In genomic region chr15:69167218-69167842, GRCh38 we compare ENCODE assay signal across 13 cellular contexts.
"Had no signal": no experiment of that assay in that cellular context is flagged by ENCODE, and none has a peak within 500 bp of the region (broad histone marks: within the 10 kb centered on the region; RNA-seq: fewer than 3 reads in every experiment).

No MANE protein-coding gene starts in this region.

- H3K27me3 Mint-ChIP-seq: type B pancreatic cell had no signal

- H3K9me3 ChIP-seq: esophagus muscularis mucosa, prostate gland, right lobe of liver had no signal

- H3K36me3 ChIP-seq: esophagus muscularis mucosa, prostate gland, right lobe of liver had no signal

- H3K4me3 Mint-ChIP-seq: activated T-cell treated with anti-CD3 and anti-CD28 coated beads, Interleukin-2, amount 50 U/mL, for 4 hours; immature natural killer cell; natural killer cell treated with Interleukin-12 subunit alpha and Interleukin-12 subunit beta and Interleukin-15 and Interleukin-18, amount 100 ng/mL, for 72 hours; type B pancreatic cell had no signal

- ATAC-seq: activated CD4-positive, CD25-positive, alpha-beta regulatory T cell treated with anti-CD3 and anti-CD28 coated beads, Interleukin-2, amount 50 U/mL, for 24 hours; activated T-cell treated with anti-CD3 and anti-CD28 coated beads, Interleukin-2, amount 50 U/mL, for 4 hours; natural killer cell treated with Interleukin-12 subunit alpha and Interleukin-12 subunit beta and Interleukin-15 and Interleukin-18, amount 100 ng/mL, for 72 hours had no signal

- H3K36me3 Mint-ChIP-seq: immature natural killer cell; natural killer cell treated with Interleukin-12 subunit alpha and Interleukin-12 subunit beta and Interleukin-15 and Interleukin-18, amount 100 ng/mL, for 72 hours had no signal

- H3K27ac ChIP-seq: esophagus muscularis mucosa, prostate gland, right lobe of liver had no signal

- H3K27me3 ChIP-seq: esophagus muscularis mucosa, right lobe of liver had no signal

- DNase-seq: activated CD4-positive, alpha-beta T cell treated with anti-CD3 and anti-CD28 coated beads, Interleukin-2, amount 50 U/mL, for 4 hours; activated effector memory CD4-positive, alpha-beta T cell treated with anti-CD3 and anti-CD28 coated beads, Interleukin-2, amount 50 U/mL, for 16 hours; activated T-cell treated with anti-CD3 and anti-CD28 coated beads, Interleukin-2, amount 50 U/mL, for 4 hours; aorta; immature natural killer cell; right lobe of liver; stimulated activated CD4-positive, alpha-beta T cell treated with anti-CD3 and anti-CD28 coated beads, Interleukin-2, amount 100 ng/mL, for 24 hours; stimulated activated naive CD4-positive, alpha-beta T cell had no signal

- H3K4me1 ChIP-seq: prostate gland had no signal

- H3K9me3 Mint-ChIP-seq: activated T-cell treated with anti-CD3 and anti-CD28 coated beads, Interleukin-2, amount 50 U/mL, for 4 hours; natural killer cell treated with Interleukin-12 subunit alpha and Interleukin-12 subunit beta and Interleukin-15 and Interleukin-18, amount 100 ng/mL, for 72 hours; type B pancreatic cell had no signal

- H3K4me3 ChIP-seq: esophagus muscularis mucosa, prostate gland, right lobe of liver had no signal

- H3K27ac Mint-ChIP-seq: immature natural killer cell; natural killer cell treated with Interleukin-12 subunit alpha and Interleukin-12 subunit beta and Interleukin-15 and Interleukin-18, amount 100 ng/mL, for 72 hours; type B pancreatic cell had no signal

- H3K4me1 Mint-ChIP-seq: immature natural killer cell had no signal
